13 cellular contexts compared by ENCODE assay signal in the genomic region with DNA sequence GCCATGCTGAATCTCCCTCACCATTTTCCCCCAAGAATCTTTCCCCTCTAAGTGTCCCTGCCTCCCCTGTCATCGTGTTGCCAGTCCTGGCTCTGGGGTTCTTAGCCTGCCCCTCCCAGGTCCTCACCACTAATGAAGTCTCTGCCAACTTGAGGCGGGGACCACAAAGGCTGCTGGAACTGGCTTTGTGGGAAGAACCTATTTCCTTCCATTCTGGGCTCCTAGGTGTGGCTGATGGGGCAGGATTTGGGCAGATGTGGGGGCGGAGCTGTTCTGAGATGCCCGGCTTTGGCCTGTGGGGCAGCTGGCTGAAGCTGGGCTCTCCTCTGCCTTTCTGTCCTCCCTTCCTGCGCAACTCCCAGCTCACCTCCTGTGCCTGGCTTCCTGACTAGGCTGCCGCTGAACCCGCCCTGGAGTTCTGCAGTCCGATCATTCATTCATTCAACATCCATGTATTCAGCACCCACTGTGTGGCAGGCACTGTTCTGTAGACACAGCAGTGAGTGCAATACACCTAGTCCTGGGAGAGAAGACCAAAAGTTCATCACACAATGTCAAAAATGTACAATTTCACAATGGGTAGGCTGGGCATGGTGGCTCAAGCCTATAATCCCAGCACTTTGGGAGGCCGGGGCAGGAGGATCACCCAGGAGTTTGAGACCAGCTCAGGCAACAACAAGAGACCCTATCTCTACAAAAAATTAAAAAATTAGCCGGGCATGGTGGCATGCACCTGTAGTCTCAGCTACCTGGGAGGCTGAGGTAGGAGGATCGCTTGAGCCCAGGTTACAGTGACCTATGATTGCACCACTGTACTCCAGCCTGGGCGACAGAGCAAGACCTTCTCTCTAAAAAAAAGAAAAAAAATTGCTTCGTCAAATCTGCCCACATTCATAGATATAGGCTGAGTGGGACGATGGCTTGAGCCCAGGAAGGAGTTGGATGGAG. TPM values are rescaled to one million over a fixed set of nuclear protein-coding genes. Genes with fewer than 3 reads are reported as not detected.
A peak's percentile ranks its signal among the peaks of the same experiment; 100 is the strongest.
DNase-seq lines count a peak whose midpoint lies in the region; ATAC-seq and TF ChIP-seq lines count a peak whose summit lies in the region.
"Had no signal": no experiment of that assay in that cellular context is flagged by ENCODE, and none has a peak within 500 bp of the region (broad histone marks: within the 10 kb centered on the region; RNA-seq: fewer than 3 reads in every experiment).

No MANE protein-coding gene starts in this region.

- TF ChIP-seq CTCF in type B pancreatic cell (conservative IDR thresholded peaks at IDR 0.05) (no peak), upper lobe of left lung (IDR thresholded peaks at IDR 0.05) (no peak), ovary (IDR thresholded peaks at IDR 0.05) (no peak)

- H3K9me3 ChIP-seq in upper lobe of left lung, result no peaks in the 10 kb centered on the region
- H3K9me3 ChIP-seq in ovary, result no peaks in the 10 kb centered on the region
- H3K9me3 ChIP-seq: mucosa of descending colon, uterus had no signal

- TF ChIP-seq EP300 in upper lobe of left lung (IDR thresholded peaks at IDR 0.05) (no peak), ovary (IDR thresholded peaks at IDR 0.05) (no peak)

- H3K27ac ChIP-seq in upper lobe of left lung (no peak overlapping the region), ovary (peak overlapping the region in 1 of 2 donors; percentile 17)
- H3K27ac ChIP-seq: C4-2B had no signal

- H3K27me3 ChIP-seq in upper lobe of left lung (no peaks in the 10 kb centered on the region), ovary (no peaks in the 10 kb centered on the region)
- H3K27me3 ChIP-seq: uterus had no signal

- H3K27me3 Mint-ChIP-seq in type B pancreatic cell, result no peaks in the 10 kb centered on the region

- no peaks in the 10 kb centered on the region for H3K9me3 Mint-ChIP-seq in type B pancreatic cell

- no peaks in the 10 kb centered on the region for H3K36me3 Mint-ChIP-seq in type B pancreatic cell

- 80 to 81% methylated on average over 14 of the region's 14 CpGs for WGBS in upper lobe of left lung, 2 donors
- WGBS in ovary, 3 donors, result 81 to 86% (median 84%) methylated on average over 14 of the region's 14 CpGs

- ATAC-seq in Right ventricle myocardium inferior (no peak), left cardiac atrium (no peak), upper lobe of left lung (ENCODE audit: low FRiP score in 2 of 2) (no peak), HG02623 (IDR thresholded peaks at IDR 0.05; ENCODE audit: unreplicated experiment) (no peak)
- ATAC-seq: mucosa of descending colon had no signal

- no peak overlapping the region for H3K4me3 ChIP-seq in upper lobe of left lung
- no peak overlapping the region for H3K4me3 ChIP-seq in ovary
- H3K4me3 ChIP-seq: mucosa of descending colon, uterus had no signal

- no peaks in the 10 kb centered on the region for H3K36me3 ChIP-seq in upper lobe of left lung
- H3K36me3 ChIP-seq in ovary, result no peaks in the 10 kb centered on the region
- H3K36me3 ChIP-seq: uterus had no signal

- TF ChIP-seq POLR2A in upper lobe of left lung (IDR thresholded peaks at IDR 0.05) (no peak), ovary (IDR thresholded peaks at IDR 0.05) (no peak)

- intact Hi-C loops in Right ventricle myocardium inferior (cut with DNase I), result no loop called here
- intact Hi-C loops in left cardiac atrium (cut with DNase I), result no loop called here
- intact Hi-C loops in ovary (cut with DNase I), result loop anchor here in 1 of 4 donors (10.0 kb wide), 1 partner anchor 78 kb away; a partner anchor contains a TSS

- peak overlapping the region; percentile 83 for H3K4me3 Mint-ChIP-seq in type B pancreatic cell

- H3K4me1 Mint-ChIP-seq in type B pancreatic cell (ENCODE audit: unreplicated experiment), result peaks cover 25% of the 10 kb centered on the region

- DNase-seq in Right ventricle myocardium inferior (ENCODE audit: missing footprints) (peak; percentile 20), left cardiac atrium (no peak), SW480 (ENCODE audit: low spot score) (peak; percentile 28), islet precursor cell (peak; percentile 46), type B pancreatic cell (ENCODE audit: extremely low spot score, unreplicated experiment) (no peak), upper lobe of left lung (no peak), ovary (no peak)
- DNase-seq: caudate nucleus, mucosa of descending colon, NCI-H1436, uterus had no signal

- H3K4me1 ChIP-seq in upper lobe of left lung (peaks cover 12 to 25% (median 22%) of the 10 kb centered on the region in 4 donors), ovary (ENCODE audit: insufficient read depth) (peaks cover 13% of the 10 kb centered on the region)
- H3K4me1 ChIP-seq: uterus had no signal

- H3K27ac Mint-ChIP-seq in type B pancreatic cell, result peak overlapping the region; percentile 70

RNA-seq across cellular contexts. Expression of a gene that starts 1.9 kb away (rescaled TPM):
- total RNA-seq in Right ventricle myocardium inferior (27.7 TPM), left cardiac atrium (10 to 100 TPM; 27.5 to 33.7 TPM), type B pancreatic cell (ENCODE audit: low replicate concordance) (23.8 and 44.0 TPM in 2 replicates), upper lobe of left lung (10 to 100 TPM; 14.7 to 29.8 (median 26.1) TPM), ovary (10 to 100 TPM in 6 of 7 donors, 1 to 10 TPM in 1; 8.0 to 40.3 (median 24.7) TPM)
- 10 to 100 TPM; 18.0 to 18.3 TPM for polyA plus RNA-seq in ovary

Comparison
In these comparisons a context has a peak if more than half of its experiments do, and no peak if none do; other contexts are left out.
1. DNase-seq: peak in Right ventricle myocardium inferior (single experiment), SW480 (single experiment) and islet precursor cell (single experiment); none in left cardiac atrium (single experiment), type B pancreatic cell (single experiment), upper lobe of left lung (0 of 2) and ovary (0 of 5).